10 cellular contexts compared by ENCODE assay signal in genomic region chr22:37244922-37245722, GRCh38. TPM values are rescaled to one million over a fixed set of nuclear protein-coding genes. Genes with fewer than 3 reads are reported as not detected.
DNase-seq lines count a peak whose midpoint lies in the region; ATAC-seq and TF ChIP-seq lines count a peak whose summit lies in the region.
"Had no signal": no experiment of that assay in that cellular context is flagged by ENCODE, and none has a peak within 500 bp of the region (broad histone marks: within the 10 kb centered on the region; RNA-seq: fewer than 3 reads in every experiment).

No MANE protein-coding gene starts in this region.

- peaks cover 40% of the 10 kb centered on the region for H3K4me1 Mint-ChIP-seq in activated CD4-positive, alpha-beta T cell treated with anti-CD3 and anti-CD28 coated beads, Interleukin-2, amount 10 ng/mL, durations not matched to agents 24 days and 14 days
- peaks cover 53% of the 10 kb centered on the region for H3K4me1 Mint-ChIP-seq in activated T-cell treated with anti-CD3 and anti-CD28 coated beads, Interleukin-2, amount 50 U/mL, for 72 hours (ENCODE audit: low read depth)
- H3K4me1 Mint-ChIP-seq in stimulated activated naive B cell treated with anti-CD40 and anti-IgM and Interleukin-4, amounts not matched to agents 10 μg/mL and 1 μg/mL and 100 μg/mL, for 72 hours, result peaks cover 44 to 70% of the 10 kb centered on the region in 2 donors
- H3K4me1 Mint-ChIP-seq: nephron had no signal

- TF ChIP-seq CTCF in ascending aorta (IDR thresholded peaks at IDR 0.05) (no peak), coronary artery (IDR thresholded peaks at IDR 0.05) (no peak)

- H3K27me3 Mint-ChIP-seq in activated CD4-positive, alpha-beta T cell treated with anti-CD3 and anti-CD28 coated beads, Interleukin-2, amount 10 ng/mL, durations not matched to agents 24 days and 14 days, result no peaks in the 10 kb centered on the region
- H3K27me3 Mint-ChIP-seq in activated T-cell treated with anti-CD3 and anti-CD28 coated beads, Interleukin-2, amount 50 U/mL, for 72 hours (ENCODE audit: low read depth), result no peaks in the 10 kb centered on the region
- H3K27me3 Mint-ChIP-seq in stimulated activated naive B cell treated with anti-CD40 and anti-IgM and Interleukin-4, amounts not matched to agents 10 μg/mL and 1 μg/mL and 100 μg/mL, for 72 hours, result no peaks in the 10 kb centered on the region

- DNase-seq in activated CD4-positive, alpha-beta T cell treated with anti-CD3 and anti-CD28 coated beads, Interleukin-2, amount 10 ng/mL, durations not matched to agents 24 days and 14 days, result peak; percentile 74
- no peak for DNase-seq in activated CD4-positive, alpha-beta T cell treated with anti-CD3 and anti-CD28 coated beads, Interleukin-2, amount 50 U/mL, for 48 hours
- DNase-seq in activated T-cell treated with anti-CD3 and anti-CD28 coated beads, Interleukin-2, amount 50 U/mL, for 72 hours, result no peak
- DNase-seq in stimulated activated naive B cell treated with anti-CD40 and anti-IgM and Interleukin-4, amounts not matched to agents 10 μg/mL and 1 μg/mL and 100 μg/mL, for 72 hours, result peak; percentile 49
- DNase-seq in ascending aorta (ENCODE audit: low spot score in 2 of 2) (no peak), NCI-H446 treated with DMSO at 0.1 percent for 48 hours (lab: John Stamatoyannopoulos, UW) (no peak), coronary artery (ENCODE audit: low spot score) (no peak)
- DNase-seq: NCI-H1694 had no signal

- intact Hi-C loops in activated CD4-positive, alpha-beta T cell treated with anti-CD3 and anti-CD28 coated beads, Interleukin-2, amount 10 ng/mL, durations not matched to agents 24 days and 14 days (cut with micrococcal nuclease), result loop anchor here (1.0 to 5.0 kb wide), 3 partner anchors 46 to 468 kb away; partner anchors contain the start of gene IFT27
- intact Hi-C loops in ascending aorta (cut with DNase I), result no loop called here

- H3K27me3 ChIP-seq in HUES48 (ENCODE audit: control insufficient read depth, insufficient read depth, low read length) (no peaks in the 10 kb centered on the region), ascending aorta (no peaks in the 10 kb centered on the region)

- H3K9me3 ChIP-seq in HUES48 (ENCODE audit: control insufficient read depth, insufficient read depth, low read length) (no peaks in the 10 kb centered on the region), ascending aorta (no peaks in the 10 kb centered on the region)

- H3K27ac ChIP-seq in HUES48 (ENCODE audit: low read depth, low read length), result peak overlapping the region; percentile 1
- H3K27ac ChIP-seq in ascending aorta, result no peak overlapping the region
- H3K27ac ChIP-seq in coronary artery, result no peak overlapping the region

- peak overlapping the region; percentile 99 for H3K4me3 Mint-ChIP-seq in activated CD4-positive, alpha-beta T cell treated with anti-CD3 and anti-CD28 coated beads, Interleukin-2, amount 10 ng/mL, durations not matched to agents 24 days and 14 days
- H3K4me3 Mint-ChIP-seq in activated T-cell treated with anti-CD3 and anti-CD28 coated beads, Interleukin-2, amount 50 U/mL, for 72 hours, result peak overlapping the region; percentile 73 to 98
- H3K4me3 Mint-ChIP-seq in stimulated activated naive B cell treated with anti-CD40 and anti-IgM and Interleukin-4, amounts not matched to agents 10 μg/mL and 1 μg/mL and 100 μg/mL, for 72 hours, result peak overlapping the region; percentile 93 to 96

- no peaks in the 10 kb centered on the region for H3K9me3 Mint-ChIP-seq in activated CD4-positive, alpha-beta T cell treated with anti-CD3 and anti-CD28 coated beads, Interleukin-2, amount 10 ng/mL, durations not matched to agents 24 days and 14 days
- H3K9me3 Mint-ChIP-seq in activated T-cell treated with anti-CD3 and anti-CD28 coated beads, Interleukin-2, amount 50 U/mL, for 72 hours, result no peaks in the 10 kb centered on the region
- no peaks in the 10 kb centered on the region for H3K9me3 Mint-ChIP-seq in stimulated activated naive B cell treated with anti-CD40 and anti-IgM and Interleukin-4, amounts not matched to agents 10 μg/mL and 1 μg/mL and 100 μg/mL, for 72 hours
- H3K9me3 Mint-ChIP-seq: nephron had no signal

- H3K36me3 ChIP-seq in HUES48 (ENCODE audit: control insufficient read depth, insufficient read depth, low read length), result no peaks in the 10 kb centered on the region
- no peaks in the 10 kb centered on the region for H3K36me3 ChIP-seq in ascending aorta

- ATAC-seq in activated T-cell treated with anti-CD3 and anti-CD28 coated beads, Interleukin-2, amount 50 U/mL, for 72 hours (replicated peaks in 1 of 2), result no peak
- ATAC-seq in stimulated activated naive B cell treated with anti-CD40 and anti-IgM and Interleukin-4, amounts not matched to agents 10 μg/mL and 1 μg/mL and 100 μg/mL, for 72 hours (replicated peaks), result peak; percentile 20 to 40

- H3K9ac ChIP-seq in HUES48 (ENCODE audit: low read depth, low read length), result no peak overlapping the region

- peak overlapping the region; percentile 98 for H3K27ac Mint-ChIP-seq in activated CD4-positive, alpha-beta T cell treated with anti-CD3 and anti-CD28 coated beads, Interleukin-2, amount 10 ng/mL, durations not matched to agents 24 days and 14 days
- no peak overlapping the region for H3K27ac Mint-ChIP-seq in activated T-cell treated with anti-CD3 and anti-CD28 coated beads, Interleukin-2, amount 50 U/mL, for 72 hours
- H3K27ac Mint-ChIP-seq in stimulated activated naive B cell treated with anti-CD40 and anti-IgM and Interleukin-4, amounts not matched to agents 10 μg/mL and 1 μg/mL and 100 μg/mL, for 72 hours, result peak overlapping the region; percentile 95
- H3K27ac Mint-ChIP-seq: nephron had no signal

- H3K4me1 ChIP-seq in HUES48 (ENCODE audit: control insufficient read depth, insufficient read depth, low read length) (no peaks in the 10 kb centered on the region; the same call in 1 of the 2 replicates), ascending aorta (no peaks in the 10 kb centered on the region)

- peaks cover 32% of the 10 kb centered on the region for H3K36me3 Mint-ChIP-seq in activated CD4-positive, alpha-beta T cell treated with anti-CD3 and anti-CD28 coated beads, Interleukin-2, amount 10 ng/mL, durations not matched to agents 24 days and 14 days (ENCODE audit: low read depth)
- H3K36me3 Mint-ChIP-seq in activated T-cell treated with anti-CD3 and anti-CD28 coated beads, Interleukin-2, amount 50 U/mL, for 72 hours (ENCODE audit: insufficient read depth in 2 of 2), result peaks cover 19 to 27% of the 10 kb centered on the region in 2 donors
- peaks cover 27 to 34% of the 10 kb centered on the region in 2 donors for H3K36me3 Mint-ChIP-seq in stimulated activated naive B cell treated with anti-CD40 and anti-IgM and Interleukin-4, amounts not matched to agents 10 μg/mL and 1 μg/mL and 100 μg/mL, for 72 hours

- H3K4me3 ChIP-seq in HUES48 (ENCODE audit: low read depth, low read length) (no peak overlapping the region), ascending aorta (no peak overlapping the region), coronary artery (no peak overlapping the region)

RNA-seq across cellular contexts. Expression of gene RAC2, which starts 1.1 kb away (rescaled TPM):
- total RNA-seq in activated CD4-positive, alpha-beta T cell treated with anti-CD3 and anti-CD28 coated beads, Interleukin-2, amount 10 ng/mL, durations not matched to agents 24 days and 14 days, result 519 and 540 TPM in 2 replicates
- total RNA-seq in activated T-cell treated with anti-CD3 and anti-CD28 coated beads, Interleukin-2, amount 50 U/mL, for 72 hours, result 100 to 1,000 TPM; 620 to 681 TPM
- 11.5 TPM for total RNA-seq in ascending aorta

RNA-seq across cellular contexts. Expression of gene SSTR3, which starts 32.8 kb away (rescaled TPM):
- total RNA-seq in activated CD4-positive, alpha-beta T cell treated with anti-CD3 and anti-CD28 coated beads, Interleukin-2, amount 10 ng/mL, durations not matched to agents 24 days and 14 days, result 3.5 and 4.0 TPM in 2 replicates
- 10 to 100 TPM in 1 of 2 donors, 1 to 10 TPM in 1; 10.0 to 14.6 TPM for total RNA-seq in activated T-cell treated with anti-CD3 and anti-CD28 coated beads, Interleukin-2, amount 50 U/mL, for 72 hours
- not detected for total RNA-seq in ascending aorta

RNA-seq across cellular contexts. Expression of gene CYTH4, which starts 37.2 kb away (rescaled TPM):
- total RNA-seq in activated CD4-positive, alpha-beta T cell treated with anti-CD3 and anti-CD28 coated beads, Interleukin-2, amount 10 ng/mL, durations not matched to agents 24 days and 14 days, result 43.5 and 44.9 TPM in 2 replicates
- total RNA-seq in activated T-cell treated with anti-CD3 and anti-CD28 coated beads, Interleukin-2, amount 50 U/mL, for 72 hours, result 10 to 100 TPM; 71.9 to 87.5 TPM
- total RNA-seq in ascending aorta, result 130 TPM

RNA-seq across cellular contexts. Expression of gene C1QTNF6, which starts 57.1 kb away (rescaled TPM):
- total RNA-seq in activated CD4-positive, alpha-beta T cell treated with anti-CD3 and anti-CD28 coated beads, Interleukin-2, amount 10 ng/mL, durations not matched to agents 24 days and 14 days, result 6.0 and 6.9 TPM in 2 replicates
- total RNA-seq in activated T-cell treated with anti-CD3 and anti-CD28 coated beads, Interleukin-2, amount 50 U/mL, for 72 hours, result 10 to 100 TPM; 22.7 to 30.0 TPM
- 4.6 TPM for total RNA-seq in ascending aorta

Comparison
In these comparisons a context has a peak if more than half of its experiments do, and no peak if none do; other contexts are left out.
1. DNase-seq: peak in activated CD4-positive, alpha-beta T cell treated with anti-CD3 and anti-CD28 coated beads, Interleukin-2, amount 10 ng/mL, durations not matched to agents 24 days and 14 days (single experiment) and stimulated activated naive B cell treated with anti-CD40 and anti-IgM and Interleukin-4, amounts not matched to agents 10 μg/mL and 1 μg/mL and 100 μg/mL, for 72 hours (single experiment); none in activated CD4-positive, alpha-beta T cell treated with anti-CD3 and anti-CD28 coated beads, Interleukin-2, amount 50 U/mL, for 48 hours (0 of 2), activated T-cell treated with anti-CD3 and anti-CD28 coated beads, Interleukin-2, amount 50 U/mL, for 72 hours (0 of 2), ascending aorta (0 of 2), NCI-H446 treated with DMSO at 0.1 percent for 48 hours (single experiment) and coronary artery (single experiment).
2. ATAC-seq: peak in stimulated activated naive B cell treated with anti-CD40 and anti-IgM and Interleukin-4, amounts not matched to agents 10 μg/mL and 1 μg/mL and 100 μg/mL, for 72 hours (2 of 2); none in activated T-cell treated with anti-CD3 and anti-CD28 coated beads, Interleukin-2, amount 50 U/mL, for 72 hours (0 of 2).
3. RNA of gene RAC2, which starts 1.1 kb away (total RNA-seq): 620 to 681 TPM in activated T-cell treated with anti-CD3 and anti-CD28 coated beads, Interleukin-2, amount 50 U/mL, for 72 hours and 519 to 540 TPM in activated CD4-positive, alpha-beta T cell treated with anti-CD3 and anti-CD28 coated beads, Interleukin-2, amount 10 ng/mL, durations not matched to agents 24 days and 14 days; 11.5 TPM in ascending aorta (single experiment); every median in the first group is over 10 times any median in the second.
4. Peak in every context shown above with its lines, with median percentiles within 50 percentile points of each other: H3K4me3 Mint-ChIP-seq.